Comparison of ENCODE assay signal across 20 cellular contexts in genomic region chr2:37866535-37866934, GRCh38.
"Had no signal": no experiment of that assay in that cellular context is flagged by ENCODE, and none has a peak within 500 bp of the region (broad histone marks: within the 10 kb centered on the region; RNA-seq: fewer than 3 reads in every experiment).

No MANE protein-coding gene starts in this region.

- H3K4me3 Mint-ChIP-seq: activated CD8-positive, alpha-beta T cell treated with anti-CD3 and anti-CD28 coated beads for 36 hours; activated naive CD8-positive, alpha-beta T cell treated with anti-CD3 and anti-CD28 coated beads, Interleukin-2, amount 10 ng/mL, durations not matched to agents 7 days and 5 days; activated T-cell treated with anti-CD3 and anti-CD28 coated beads, Interleukin-2, amount 50 U/mL, for 72 hours; naive thymus-derived CD4-positive, alpha-beta T cell; stimulated activated naive B cell treated with anti-CD40 and anti-IgM and Interleukin-4, amounts not matched to agents 10 μg/mL and 1 μg/mL and 100 μg/mL, for 72 hours; T-cell had no signal

- H3K36me3 Mint-ChIP-seq: activated naive CD8-positive, alpha-beta T cell treated with anti-CD3 and anti-CD28 coated beads, Interleukin-2, amount 10 ng/mL, durations not matched to agents 7 days and 5 days; stimulated activated naive B cell treated with anti-CD40 and anti-IgM and Interleukin-4, amounts not matched to agents 10 μg/mL and 1 μg/mL and 100 μg/mL, for 72 hours; T-cell had no signal

- H3K9me3 Mint-ChIP-seq: activated CD8-positive, alpha-beta T cell treated with anti-CD3 and anti-CD28 coated beads for 36 hours; activated naive CD8-positive, alpha-beta T cell treated with anti-CD3 and anti-CD28 coated beads, Interleukin-2, amount 10 ng/mL, durations not matched to agents 7 days and 5 days; activated T-cell treated with anti-CD3 and anti-CD28 coated beads, Interleukin-2, amount 50 U/mL, for 72 hours; stimulated activated naive B cell treated with anti-CD40 and anti-IgM and Interleukin-4, amounts not matched to agents 10 μg/mL and 1 μg/mL and 100 μg/mL, for 72 hours; T-cell had no signal

- H3K4me3 ChIP-seq: breast epithelium, esophagus squamous epithelium, lung, spleen had no signal

- H3K27ac Mint-ChIP-seq: activated CD8-positive, alpha-beta T cell treated with anti-CD3 and anti-CD28 coated beads for 36 hours; activated naive CD8-positive, alpha-beta T cell treated with anti-CD3 and anti-CD28 coated beads, Interleukin-2, amount 10 ng/mL, durations not matched to agents 7 days and 5 days; activated T-cell treated with anti-CD3 and anti-CD28 coated beads, Interleukin-2, amount 50 U/mL, for 72 hours; naive thymus-derived CD4-positive, alpha-beta T cell; stimulated activated naive B cell treated with anti-CD40 and anti-IgM and Interleukin-4, amounts not matched to agents 10 μg/mL and 1 μg/mL and 100 μg/mL, for 72 hours; T-cell had no signal

- H3K4me1 ChIP-seq: breast epithelium, foreskin keratinocyte had no signal

- H3K27ac ChIP-seq: breast epithelium, esophagus squamous epithelium, foreskin keratinocyte, spleen, WERI-Rb-1 had no signal

- H3K27me3 ChIP-seq: breast epithelium had no signal

- H3K9me3 ChIP-seq: breast epithelium, esophagus squamous epithelium, spleen had no signal

- ATAC-seq: activated CD8-positive, alpha-beta T cell treated with anti-CD3 and anti-CD28 coated beads for 36 hours; activated T-cell treated with anti-CD3 and anti-CD28 coated beads, Interleukin-2, amount 50 U/mL, for 72 hours; foreskin keratinocyte; naive thymus-derived CD4-positive, alpha-beta T cell; stimulated activated naive B cell treated with anti-CD40 and anti-IgM and Interleukin-4, amounts not matched to agents 10 μg/mL and 1 μg/mL and 100 μg/mL, for 72 hours; T-cell had no signal

- DNase-seq: activated CD4-positive, alpha-beta T cell treated with anti-CD3 and anti-CD28 coated beads for 4 hours; activated CD8-positive, alpha-beta memory T cell treated with anti-CD3 and anti-CD28 coated beads, Interleukin-2, amount 50 U/mL, for 4 hours; activated CD8-positive, alpha-beta T cell treated with anti-CD3 and anti-CD28 coated beads for 36 hours; activated gamma-delta T cell treated with Interleukin-2 at 50 U/mL for 16 hours; activated naive CD8-positive, alpha-beta T cell treated with anti-CD3 and anti-CD28 coated beads, Interleukin-2, amount 10 ng/mL, durations not matched to agents 7 days and 5 days; activated T-cell treated with anti-CD3 and anti-CD28 coated beads, Interleukin-2, amount 50 U/mL, for 72 hours; aorta; esophagus squamous epithelium; foreskin keratinocyte; islet precursor cell; naive thymus-derived CD4-positive, alpha-beta T cell; spleen; stimulated activated CD4-positive, alpha-beta T cell treated with anti-CD3 and anti-CD28 coated beads, Interleukin-2, amount 100 ng/mL, for 24 hours; stimulated activated naive B cell treated with anti-CD40 and anti-IgM and Interleukin-4, amounts not matched to agents 10 μg/mL and 1 μg/mL and 100 μg/mL, for 72 hours; T-cell; T1000; trophoblast cell; WERI-Rb-1 had no signal

- H3K36me3 ChIP-seq: breast epithelium, esophagus squamous epithelium, spleen, WERI-Rb-1 had no signal
